ENCODE assay signal across 1 cellular context in genomic region chr10:77430530-77430929, GRCh38.
TF ChIP-seq lines count a peak whose summit lies in the region.

No MANE protein-coding gene starts in this region.

TF ChIP-seq in Ishikawa, 13 proteins besides CTCF, POLR2A, EP300 and RAD21 (continued from another document):
- TF ChIP-seq USF1 (IDR thresholded peaks at IDR 0.05), result no peak
- TF ChIP-seq ZBTB7A (IDR thresholded peaks at IDR 0.05; ENCODE audit: low read depth), result no peak
TF ChIP-seq in Ishikawa: peak in this region for 0.
